In the genomic region with DNA sequence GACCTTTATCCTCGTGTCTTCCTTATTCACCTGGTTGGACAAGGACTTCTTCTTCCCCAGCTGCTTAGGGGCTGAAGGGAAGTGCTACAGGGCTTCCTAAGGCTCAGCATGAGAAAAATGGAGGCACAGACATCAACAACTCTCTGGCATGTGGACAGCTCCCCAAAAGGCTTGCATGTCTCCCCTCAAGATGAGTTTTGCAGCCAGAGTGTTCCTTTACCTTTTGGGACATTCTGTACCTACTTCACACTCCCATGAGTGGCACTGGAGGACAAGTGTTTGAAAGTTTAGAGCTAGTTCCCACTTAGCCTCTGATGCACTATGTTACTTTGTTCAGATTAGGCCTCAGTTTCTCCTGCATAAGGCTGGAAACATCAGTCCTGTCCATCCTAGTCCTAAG, we compare ENCODE assay signal across 19 cellular contexts.
DNase-seq lines count a peak whose midpoint lies in the region; ATAC-seq and TF ChIP-seq lines count a peak whose summit lies in the region.
"Had no signal": no experiment of that assay in that cellular context is flagged by ENCODE, and none has a peak within 500 bp of the region (broad histone marks: within the 10 kb centered on the region; RNA-seq: fewer than 3 reads in every experiment).

No MANE protein-coding gene starts in this region.

- H4K20me1 ChIP-seq in neural progenitor cell (ENCODE audit: low read depth) = no peaks in the 10 kb centered on the region
- H4K20me1 ChIP-seq in osteoblast (ENCODE audit: insufficient read depth, low read length) = no peaks in the 10 kb centered on the region

- DNase-seq in esophagus squamous epithelium (lab: John Stamatoyannopoulos, UW) = no peak
- DNase-seq in neural progenitor cell (ENCODE audit: low spot score) = no peak
- DNase-seq in tibial artery = no peak
- DNase-seq in pons (ENCODE audit: low spot score) = no peak
- no peak for DNase-seq in CD4-positive, alpha-beta memory T cell
- DNase-seq in osteoblast (ENCODE audit: insufficient read length, low spot score, missing footprints) = no peak
- DNase-seq: amniotic stem cell, BE2C, GDM1, NCI-H2081, NCI-H69, WERI-Rb-1 had no signal

- peaks cover 8% of the 10 kb centered on the region for H3K27me3 Mint-ChIP-seq in neural progenitor cell (ENCODE audit: insufficient read depth, low read depth)
- peaks cover 18 to 31% of the 10 kb centered on the region in 2 donors for H3K27me3 Mint-ChIP-seq in CD4-positive, alpha-beta memory T cell

- no peak overlapping the region for H3K4me3 ChIP-seq in esophagus squamous epithelium
- no peak overlapping the region for H3K4me3 ChIP-seq in neural progenitor cell
- no peak overlapping the region for H3K4me3 ChIP-seq in tibial artery
- H3K4me3 ChIP-seq in CD4-positive, alpha-beta memory T cell (ENCODE audit: low read length in 2 of 2) = no peak overlapping the region
- H3K4me3 ChIP-seq in osteoblast (ENCODE audit: insufficient read depth, low read length) = no peak overlapping the region
- H3K4me3 ChIP-seq: hepatocyte had no signal

- H3K4me1 ChIP-seq in esophagus squamous epithelium (peaks cover 4 to 59% (median 39%) of the 10 kb centered on the region in 3 donors), neural progenitor cell (no peaks in the 10 kb centered on the region), tibial artery (peaks cover 7 to 88% (median 50%) of the 10 kb centered on the region in 4 donors), osteoblast (ENCODE audit: insufficient read depth, low read length) (peaks cover 57% of the 10 kb centered on the region)
- no peaks in the 10 kb centered on the region for H3K4me1 ChIP-seq in CD4-positive, alpha-beta memory T cell (ENCODE audit: insufficient read depth, low read length)

- peaks cover 0 to 16% (median 0%) of the 10 kb centered on the region in 3 donors for H3K36me3 ChIP-seq in esophagus squamous epithelium
- peaks cover 5% of the 10 kb centered on the region for H3K36me3 ChIP-seq in neural progenitor cell
- peaks cover 45 to 81% (median 56%) of the 10 kb centered on the region in 3 donors for H3K36me3 ChIP-seq in tibial artery
- no peaks in the 10 kb centered on the region for H3K36me3 ChIP-seq in CD4-positive, alpha-beta memory T cell (ENCODE audit: insufficient read depth, low read length)
- H3K36me3 ChIP-seq in osteoblast (ENCODE audit: insufficient read depth, low read length) = peaks cover 72% of the 10 kb centered on the region
- H3K36me3 ChIP-seq: BE2C had no signal

- H3K9me3 Mint-ChIP-seq in neural progenitor cell = peaks cover 5% of the 10 kb centered on the region
- peaks cover 0 to 8% (median 3%) of the 10 kb centered on the region in 8 donors for H3K9me3 Mint-ChIP-seq in CD4-positive, alpha-beta memory T cell

- no peaks in the 10 kb centered on the region for H3K9me3 ChIP-seq in esophagus squamous epithelium
- no peaks in the 10 kb centered on the region for H3K9me3 ChIP-seq in neural progenitor cell (ENCODE audit: low read depth)
- no peaks in the 10 kb centered on the region for H3K9me3 ChIP-seq in tibial artery
- no peaks in the 10 kb centered on the region for H3K9me3 ChIP-seq in CD4-positive, alpha-beta memory T cell (ENCODE audit: control insufficient read depth in 1 of 2, low read length in 2 of 2)
- H3K9me3 ChIP-seq in osteoblast (ENCODE audit: low read depth, low read length) = no peaks in the 10 kb centered on the region
- H3K9me3 ChIP-seq: BE2C had no signal

- H3F3A ChIP-seq in neural progenitor cell (ENCODE audit: low read depth) = no peaks in the 10 kb centered on the region

- H3K79me2 ChIP-seq in neural progenitor cell (ENCODE audit: low read depth) (no peaks in the 10 kb centered on the region), osteoblast (ENCODE audit: insufficient read depth, low read length) (peaks cover 2% of the 10 kb centered on the region)
- H3K79me2 ChIP-seq: hepatocyte had no signal

- no peak overlapping the region for H3K9ac ChIP-seq in neural progenitor cell

- H3K36me3 Mint-ChIP-seq in neural progenitor cell = peaks cover 52% of the 10 kb centered on the region
- peaks cover 0 to 8% of the 10 kb centered on the region in 2 donors for H3K36me3 Mint-ChIP-seq in CD4-positive, alpha-beta memory T cell

- peak overlapping the region; percentile 44 for H3K27ac ChIP-seq in angular gyrus (ENCODE audit: low read depth, low read length)
- peak overlapping the region; percentile 54 to 87 (median 82) for H3K27ac ChIP-seq in esophagus squamous epithelium
- no peak overlapping the region for H3K27ac ChIP-seq in neural progenitor cell
- peak overlapping the region; percentile 79 to 94 for H3K27ac ChIP-seq in tibial artery
- H3K27ac ChIP-seq in CD4-positive, alpha-beta memory T cell (ENCODE audit: low read depth, low read length) = no peak overlapping the region
- no peak overlapping the region for H3K27ac ChIP-seq in osteoblast (ENCODE audit: low read depth, low read length)
- H3K27ac ChIP-seq: WERI-Rb-1 had no signal

- TF ChIP-seq POLR2A in esophagus squamous epithelium (IDR thresholded peaks at IDR 0.05) = no peak

- no peak overlapping the region for H3K4me3 Mint-ChIP-seq in neural progenitor cell
- H3K4me3 Mint-ChIP-seq in CD4-positive, alpha-beta memory T cell = no peak overlapping the region
- H3K4me3 Mint-ChIP-seq: activated T-helper 17 cell treated with anti-CD3 and anti-CD28 coated beads, Interleukin-2, amount 50 U/mL, for 72 hours; dendritic cell treated with granulocyte-macrophage colony-stimulating factor and Interleukin-4, amounts not matched to agents 40 ng/mL and 50 ng/mL, for 4 days; IgD-negative memory B cell had no signal

- H3K27me3 ChIP-seq in esophagus squamous epithelium (no peaks in the 10 kb centered on the region), neural progenitor cell (no peaks in the 10 kb centered on the region), tibial artery (no peaks in the 10 kb centered on the region), osteoblast (ENCODE audit: insufficient read depth, low read length) (no peaks in the 10 kb centered on the region)
- H3K27me3 ChIP-seq in CD4-positive, alpha-beta memory T cell (ENCODE audit: insufficient read depth, low read length) = no peaks in the 10 kb centered on the region
- H3K27me3 ChIP-seq: BE2C, hepatocyte had no signal

- POLR2A ChIA-PET in CD4-positive, alpha-beta memory T cell (lab: Charles Lee; ENCODE audit: partially characterized antibody) = no interaction called here

- TF ChIP-seq CTCF in esophagus squamous epithelium (IDR thresholded peaks at IDR 0.05) (no peak), neural progenitor cell (IDR thresholded peaks at IDR 0.05) (no peak), tibial artery (IDR thresholded peaks at IDR 0.05) (no peak), osteoblast (IDR thresholded peaks at IDR 0.05; ENCODE audit: extremely low read depth, low read depth, low read length) (no peak)

- H3K4me1 Mint-ChIP-seq in neural progenitor cell = peaks cover 6% of the 10 kb centered on the region
- peaks cover 0 to 4% (median 1%) of the 10 kb centered on the region in 4 donors for H3K4me1 Mint-ChIP-seq in CD4-positive, alpha-beta memory T cell
- H3K4me1 Mint-ChIP-seq: activated T-helper 17 cell treated with anti-CD3 and anti-CD28 coated beads, Interleukin-2, amount 50 U/mL, for 72 hours had no signal

- H2AFZ ChIP-seq in neural progenitor cell (replicated peaks) (no peak overlapping the region), osteoblast (ENCODE audit: low read length) (no peak overlapping the region)
- H2AFZ ChIP-seq: hepatocyte had no signal

- no peak overlapping the region for H3K4me2 ChIP-seq in neural progenitor cell
- no peak overlapping the region for H3K4me2 ChIP-seq in osteoblast (ENCODE audit: insufficient read depth, low read length)
- H3K4me2 ChIP-seq: hepatocyte had no signal

- ATAC-seq in GM21737 (IDR thresholded peaks at IDR 0.05; ENCODE audit: unreplicated experiment) = no peak
- ATAC-seq: activated T-helper 17 cell treated with anti-CD3 and anti-CD28 coated beads, Interleukin-2, amount 50 U/mL, for 72 hours; Panc1 had no signal

- WGBS in esophagus squamous epithelium, 2 donors = 80 to 81% methylated on average over 1 of the region's 1 CpG

- peak overlapping the region; percentile 60 for H3K27ac Mint-ChIP-seq in neural progenitor cell
- H3K27ac Mint-ChIP-seq in CD4-positive, alpha-beta memory T cell = no peak overlapping the region
- H3K27ac Mint-ChIP-seq: activated T-helper 17 cell treated with anti-CD3 and anti-CD28 coated beads, Interleukin-2, amount 50 U/mL, for 72 hours; dendritic cell treated with granulocyte-macrophage colony-stimulating factor and Interleukin-4, amounts not matched to agents 40 ng/mL and 50 ng/mL, for 4 days; IgD-negative memory B cell had no signal

- CTCF ChIA-PET in CD4-positive, alpha-beta memory T cell (lab: Charles Lee; ENCODE audit: partially characterized antibody) = interaction anchor here (2.4 kb wide), 1 partner anchor 10 kb away, joined by 5 read pairs; no protein-coding TSS in a partner anchor

- intact Hi-C loops in esophagus squamous epithelium (cut with DNase I) (no loop called here), tibial artery (cut with DNase I; ENCODE audit: low total_unique reads) (no loop called here)
- intact Hi-C loops in CD4-positive, alpha-beta memory T cell (cut with micrococcal nuclease) = no loop called here

Comparison
In these comparisons a context has a peak if more than half of its experiments do, and no peak if none do; other contexts are left out.
1. H3K27ac ChIP-seq: peak in angular gyrus (single experiment), esophagus squamous epithelium (4 of 4) and tibial artery (2 of 2); none in neural progenitor cell (single experiment), CD4-positive, alpha-beta memory T cell (single experiment) and osteoblast (single experiment).